ENCODE assay signal across 22 cellular contexts in the genomic region with DNA sequence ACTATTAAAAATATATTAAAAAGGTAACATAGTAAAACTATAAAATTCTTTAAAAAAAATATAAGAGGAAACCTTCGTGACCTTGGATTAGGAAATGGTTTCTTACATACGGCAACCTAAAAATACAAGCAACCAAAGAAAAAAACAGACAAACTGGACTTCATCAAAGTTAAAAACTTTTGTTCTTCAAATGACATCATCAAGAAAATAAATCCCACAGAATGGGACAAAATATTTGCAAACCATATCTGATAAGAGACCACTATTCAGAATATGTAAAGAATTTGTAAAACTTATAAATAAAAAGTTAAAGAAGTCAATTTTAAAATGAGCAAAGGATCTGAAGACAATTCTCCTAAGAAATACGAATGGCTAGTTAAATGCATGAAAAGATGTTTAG.
DNase-seq lines count a peak whose midpoint lies in the region; ATAC-seq, FAIRE-seq and TF ChIP-seq lines count a peak whose summit lies in the region.
"Had no signal": no experiment of that assay in that cellular context is flagged by ENCODE, and none has a peak within 500 bp of the region (broad histone marks: within the 10 kb centered on the region; RNA-seq: fewer than 3 reads in every experiment).

No MANE protein-coding gene starts in this region.

- intact Hi-C loops in IMR-90 (cut with micrococcal nuclease), result no loop called here

- DNase-seq in EH (ENCODE audit: low read depth) (peak; percentile 11), IMR-90 (no peak), choroid plexus epithelial cell (ENCODE audit: low read depth) (peak; percentile 7), small intestine (no peak), medulla oblongata (ENCODE audit: extremely low spot score) (no peak)
- no peak for DNase-seq in activated CD4-positive, alpha-beta T cell treated with anti-CD3 and anti-CD28 coated beads, Interleukin-2, amount 50 U/mL, for 1 hour
- no peak for DNase-seq in activated CD8-positive, alpha-beta T cell treated with anti-CD3 and anti-CD28 coated beads, Interleukin-2, amount 10 ng/mL, durations not matched to agents 7 days and 5 days
- DNase-seq: Caco-2; CD4-positive, CD25-positive, alpha-beta regulatory T cell; CD8-positive, alpha-beta T cell; DMS153; DND-41; EL; GDM1; GM23248; H9; HFFc6 had no signal

- H3K14ac ChIP-seq in IMR-90 (replicated peaks; ENCODE audit: low read depth, low read length), result no peak overlapping the region

- POLR2A ChIA-PET in IMR-90 (lab: Charles Lee; ENCODE audit: unreplicated experiment), result no interaction called here
- POLR2A ChIA-PET in activated CD8-positive, alpha-beta T cell treated with anti-CD3 and anti-CD28 coated beads, Interleukin-2, amount 10 ng/mL, durations not matched to agents 7 days and 5 days (lab: Charles Lee), result no interaction called here

- peaks cover 11% of the 10 kb centered on the region for H3K4me1 Mint-ChIP-seq in activated CD8-positive, alpha-beta T cell treated with anti-CD3 and anti-CD28 coated beads, Interleukin-2, amount 10 ng/mL, durations not matched to agents 7 days and 5 days (ENCODE audit: low read depth)

- CTCF ChIA-PET in IMR-90 (lab: Yijun Ruan, JAX), result interaction anchor here (0.7 to 1.2 kb wide), 2 partner anchors 7 to 16 kb away, joined by 3 read pairs; no protein-coding TSS in a partner anchor
- CTCF ChIA-PET in activated CD8-positive, alpha-beta T cell treated with anti-CD3 and anti-CD28 coated beads, Interleukin-2, amount 10 ng/mL, durations not matched to agents 7 days and 5 days (lab: Charles Lee), result interaction anchor here (0.7 kb wide), 1 partner anchor 71 kb away, joined by 3 read pairs; no protein-coding TSS in a partner anchor

- H4K8ac ChIP-seq in IMR-90 (ENCODE audit: low read depth in 2 of 2, low read length in 2 of 2), result no peak overlapping the region

- no peak overlapping the region for H3K27ac Mint-ChIP-seq in activated CD8-positive, alpha-beta T cell treated with anti-CD3 and anti-CD28 coated beads, Interleukin-2, amount 10 ng/mL, durations not matched to agents 7 days and 5 days
- H3K27ac Mint-ChIP-seq: B cell; CD4-positive, CD25-positive, alpha-beta regulatory T cell; CD8-positive, alpha-beta T cell; H9 had no signal

- TF ChIP-seq CTCF in IMR-90 (conservative IDR thresholded peaks at IDR 0.05; ENCODE audit: low read depth, low read length), result no peak
- no peak for TF ChIP-seq CTCF in choroid plexus epithelial cell (conservative IDR thresholded peaks at IDR 0.05; ENCODE audit: low read depth, low read length)

- no peak overlapping the region for H3K4me3 Mint-ChIP-seq in activated CD8-positive, alpha-beta T cell treated with anti-CD3 and anti-CD28 coated beads, Interleukin-2, amount 10 ng/mL, durations not matched to agents 7 days and 5 days
- H3K4me3 Mint-ChIP-seq: B cell; CD4-positive, CD25-positive, alpha-beta regulatory T cell; CD8-positive, alpha-beta T cell; H9; HFFc6 had no signal

- peak; percentile 61 for FAIRE-seq in small intestine (lab: Jason Lieb, UNC)
- FAIRE-seq: GM12878 had no signal

- H3K79me1 ChIP-seq in IMR-90 (ENCODE audit: low read depth in 1 of 2, low read length in 2 of 2), result peaks cover 8 to 16% of the 10 kb centered on the region in 2 experiments

- no peak overlapping the region for H2BK120ac ChIP-seq in IMR-90 (ENCODE audit: low read depth, low read length)

- dilution Hi-C loops in IMR-90 (cut with HindIII; ENCODE audit: low sequenced_read_pairs, unreplicated experiment), result no loop called here

- H3K9me3 ChIP-seq in IMR-90 (ENCODE audit: control insufficient read depth, insufficient read depth, low read length) (no peaks in the 10 kb centered on the region), small intestine (ENCODE audit: control insufficient read depth, low read depth) (no peaks in the 10 kb centered on the region)
- H3K9me3 ChIP-seq: BLaER1, Caco-2 had no signal

- in situ Hi-C loops in IMR-90 (cut with MboI; ENCODE audit: low sequenced_read_pairs), result no loop called here

- no peak overlapping the region for H4K91ac ChIP-seq in IMR-90 (ENCODE audit: insufficient read depth, low read depth, low read length)

- no peak overlapping the region for H3K56ac ChIP-seq in IMR-90 (ENCODE audit: extremely low read depth, insufficient read depth, low read length)

- H3K18ac ChIP-seq in IMR-90 (ENCODE audit: low read depth, low read length), result no peak overlapping the region

- H3K36me3 Mint-ChIP-seq in activated CD8-positive, alpha-beta T cell treated with anti-CD3 and anti-CD28 coated beads, Interleukin-2, amount 10 ng/mL, durations not matched to agents 7 days and 5 days (ENCODE audit: low read depth), result peaks cover 17% of the 10 kb centered on the region

- H2AK9ac ChIP-seq in IMR-90 (replicated peaks; ENCODE audit: low read depth, low read length, poor library complexity), result no peak overlapping the region

- H3K27me3 ChIP-seq in IMR-90 (ENCODE audit: control insufficient read depth, insufficient read depth, low read length), result no peaks in the 10 kb centered on the region
- no peaks in the 10 kb centered on the region for H3K27me3 ChIP-seq in small intestine (ENCODE audit: control insufficient read depth in 2 of 2, insufficient read depth in 2 of 2, low read length in 2 of 2)
- H3K27me3 ChIP-seq: BLaER1 had no signal

- H3K4me3 ChIP-seq in IMR-90 (ENCODE audit: insufficient read depth, low read depth, low read length) (no peak overlapping the region), choroid plexus epithelial cell (ENCODE audit: low read depth, low read length) (no peak overlapping the region), small intestine (ENCODE audit: low read depth in 1 of 2, low read length in 2 of 2) (no peak overlapping the region)
- H3K4me3 ChIP-seq: BLaER1, GM12878, GM23248 had no signal

- no peak overlapping the region for H3K4ac ChIP-seq in IMR-90 (ENCODE audit: low read depth, low read length)

- TF ChIP-seq POLR2A in IMR-90 (IDR thresholded peaks at IDR 0.05; ENCODE audit: low read depth, low read length), result no peak

- H2BK15ac ChIP-seq in IMR-90 (ENCODE audit: low read depth, low read length), result no peak overlapping the region

- WGBS in IMR-90 (ENCODE audit: extremely low coverage in 2 of 2, insufficient read length in 1 of 2), 2 experiments, result no CpG with 5 or more reads among the region's 3 CpGs
- WGBS in small intestine, 3 donors, result 95 to 98% (median 96%) methylated on average over 3 of the region's 3 CpGs

- no peak for ATAC-seq in IMR-90 (ENCODE audit: low read depth)
- no peak for ATAC-seq in activated CD8-positive, alpha-beta T cell treated with anti-CD3 and anti-CD28 coated beads, Interleukin-2, amount 10 ng/mL, durations not matched to agents 7 days and 5 days
- ATAC-seq: CD8-positive, alpha-beta T cell; GM12878; HCT116 had no signal

- no peak overlapping the region for H3K23ac ChIP-seq in IMR-90 (ENCODE audit: low read depth, low read length)

- H3K27ac ChIP-seq in IMR-90 (ENCODE audit: insufficient read depth, low read length), result no peak overlapping the region
- no peak overlapping the region for H3K27ac ChIP-seq in small intestine (ENCODE audit: low read depth in 1 of 2, low read length in 1 of 2)
- H3K27ac ChIP-seq: BLaER1, C4-2B, GM23248 had no signal

- no peaks in the 10 kb centered on the region for H3K27me3 Mint-ChIP-seq in activated CD8-positive, alpha-beta T cell treated with anti-CD3 and anti-CD28 coated beads, Interleukin-2, amount 10 ng/mL, durations not matched to agents 7 days and 5 days (ENCODE audit: low read depth)
- H3K27me3 Mint-ChIP-seq: B cell; CD4-positive, CD25-positive, alpha-beta regulatory T cell had no signal

- H2AK5ac ChIP-seq in IMR-90 (ENCODE audit: low read depth, low read length), result no peak overlapping the region

- no peaks in the 10 kb centered on the region for H4K20me1 ChIP-seq in IMR-90 (ENCODE audit: insufficient read depth, low read length)

- H3K4me2 ChIP-seq in IMR-90 (ENCODE audit: low read depth, low read length), result no peak overlapping the region
- H3K4me2 ChIP-seq: BLaER1 had no signal

- H3K4me1 ChIP-seq in IMR-90 (ENCODE audit: control insufficient read depth, insufficient read depth, low read length) (peaks cover 2% of the 10 kb centered on the region; the same call in 1 of the 2 replicates), small intestine (ENCODE audit: control insufficient read depth in 2 of 2, insufficient read depth in 1 of 2, low read depth in 1 of 2, low read length in 1 of 2) (no peaks in the 10 kb centered on the region)
- H3K4me1 ChIP-seq: BLaER1, Caco-2 had no signal

- H2BK5ac ChIP-seq in IMR-90 (ENCODE audit: low read depth, low read length, poor library complexity, severe bottlenecking), result peak overlapping the region; percentile 11

- no peaks in the 10 kb centered on the region for H3K9me3 Mint-ChIP-seq in activated CD8-positive, alpha-beta T cell treated with anti-CD3 and anti-CD28 coated beads, Interleukin-2, amount 10 ng/mL, durations not matched to agents 7 days and 5 days (ENCODE audit: insufficient read depth)
- H3K9me3 Mint-ChIP-seq: CD4-positive, CD25-positive, alpha-beta regulatory T cell; CD8-positive, alpha-beta T cell; H9; HFFc6 had no signal

- H4K5ac ChIP-seq in IMR-90 (ENCODE audit: low read depth, low read length), result no peak overlapping the region

- H3K36me3 ChIP-seq in IMR-90 (ENCODE audit: control insufficient read depth, insufficient read depth, low read length), result no peaks in the 10 kb centered on the region
- H3K36me3 ChIP-seq in small intestine (ENCODE audit: control insufficient read depth in 2 of 2, insufficient read depth in 2 of 2, low read length in 2 of 2), result peaks cover 0 to 1% of the 10 kb centered on the region in 2 donors
- H3K36me3 ChIP-seq: BLaER1 had no signal

- no peak overlapping the region for H2AFZ ChIP-seq in IMR-90 (replicated peaks; ENCODE audit: low read length, poor library complexity)
- H2AFZ ChIP-seq: GM23248 had no signal

- no peak overlapping the region for H2BK20ac ChIP-seq in IMR-90 (ENCODE audit: low read depth, low read length)

- H3K9ac ChIP-seq in IMR-90 (ENCODE audit: low read depth, low read length), result no peak overlapping the region
- H3K9ac ChIP-seq: BLaER1, GM23248 had no signal

- BruUV-seq in IMR-90 (replicated peaks; lab: Mats Ljungman, UMichigan), result no TSS peak

- TF ChIP-seq RAD21 in IMR-90 (IDR thresholded peaks at IDR 0.05; ENCODE audit: low read length), result no peak

- H3K9me1 ChIP-seq in IMR-90 (ENCODE audit: insufficient read depth, low read length), result no peaks in the 10 kb centered on the region; the same call in 1 of the 2 replicates

TF ChIP-seq in IMR-90, 13 proteins besides CTCF, POLR2A, EP300 and RAD21 (continues in another document):
- TF ChIP-seq BHLHE40 (IDR thresholded peaks at IDR 0.05; ENCODE audit: low read depth, low read length), result no peak
- no peak for TF ChIP-seq MXI1 (IDR thresholded peaks at IDR 0.05; ENCODE audit: borderline replicate concordance, low read depth, low read length)
- no peak for TF ChIP-seq NFE2L2 (IDR thresholded peaks at IDR 0.05; ENCODE audit: low read depth, low read length)
- no peak for TF ChIP-seq RFX5 (IDR thresholded peaks at IDR 0.05; ENCODE audit: low read depth, low read length)

Comparison
In these comparisons a context has a peak if more than half of its experiments do, and no peak if none do; other contexts are left out.
1. DNase-seq: peak in EH (single experiment) and choroid plexus epithelial cell (single experiment); none in IMR-90 (single experiment), small intestine (single experiment), activated CD4-positive, alpha-beta T cell treated with anti-CD3 and anti-CD28 coated beads, Interleukin-2, amount 50 U/mL, for 1 hour (single experiment), activated CD8-positive, alpha-beta T cell treated with anti-CD3 and anti-CD28 coated beads, Interleukin-2, amount 10 ng/mL, durations not matched to agents 7 days and 5 days (single experiment) and medulla oblongata (single experiment).